In the genomic region with DNA sequence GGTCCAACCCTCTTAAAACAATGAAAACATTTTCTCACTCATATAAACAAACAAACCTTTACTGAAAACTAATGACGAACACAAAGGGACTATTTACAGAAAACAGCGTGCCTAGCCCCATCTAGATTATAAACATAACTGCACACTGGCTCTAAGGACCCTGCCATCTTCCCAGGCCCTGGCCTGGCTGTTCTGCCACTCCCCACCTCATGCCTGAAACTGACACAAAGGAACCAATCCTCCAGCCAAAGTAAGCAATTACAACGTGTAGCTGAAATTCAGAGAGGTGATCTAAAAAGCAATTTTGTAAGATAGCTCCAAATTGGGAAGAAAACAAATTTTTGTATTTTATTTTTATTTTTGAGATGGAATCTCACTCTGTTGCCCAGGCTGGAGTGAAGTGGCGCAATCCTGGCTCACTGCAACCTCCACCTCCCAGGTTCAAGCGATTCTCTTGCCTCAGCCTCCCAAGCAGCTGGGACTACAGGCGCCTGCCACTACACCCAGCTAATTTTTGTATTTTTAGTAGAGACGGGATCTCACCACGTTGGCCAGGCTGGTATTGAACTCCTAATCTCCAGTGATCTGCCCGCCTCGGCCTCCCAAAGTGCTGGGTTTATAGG, we compare ENCODE assay signal across 13 cellular contexts. TPM values are rescaled to one million over a fixed set of nuclear protein-coding genes. Genes with fewer than 3 reads are reported as not detected.
DNase-seq lines count a peak whose midpoint lies in the region; ATAC-seq, FAIRE-seq and TF ChIP-seq lines count a peak whose summit lies in the region.
"Had no signal": no experiment of that assay in that cellular context is flagged by ENCODE, and none has a peak within 500 bp of the region (broad histone marks: within the 10 kb centered on the region; RNA-seq: fewer than 3 reads in every experiment).

No MANE protein-coding gene starts in this region.

- H3K4me1 ChIP-seq in left ventricle myocardium inferior (peaks cover 99% of the 10 kb centered on the region), astrocyte (ENCODE audit: insufficient read depth, low read length) (peaks cover 61% of the 10 kb centered on the region), upper lobe of left lung (peaks cover 61 to 79% (median 67%) of the 10 kb centered on the region in 4 donors)

- no peaks in the 10 kb centered on the region for H3K27me3 ChIP-seq in left ventricle myocardium inferior (ENCODE audit: low read depth)
- no peaks in the 10 kb centered on the region for H3K27me3 ChIP-seq in astrocyte (ENCODE audit: insufficient read depth, low read length)
- H3K27me3 ChIP-seq in upper lobe of left lung, result no peaks in the 10 kb centered on the region
- H3K27me3 ChIP-seq: foreskin keratinocyte, left lung had no signal

- no peak overlapping the region for H3K4me3 ChIP-seq in left ventricle myocardium inferior
- no peak overlapping the region for H3K4me3 ChIP-seq in astrocyte (ENCODE audit: insufficient read depth, low read depth, low read length)
- no peak overlapping the region for H3K4me3 ChIP-seq in upper lobe of left lung
- H3K4me3 ChIP-seq: left lung had no signal

- ATAC-seq in Right ventricle myocardium inferior (no peak), upper lobe of left lung (ENCODE audit: low FRiP score in 2 of 2) (no peak), GM19328 (IDR thresholded peaks at IDR 0.05; ENCODE audit: unreplicated experiment) (no peak)
- ATAC-seq in naive thymus-derived CD8-positive, alpha-beta T cell, result no peak
- ATAC-seq: foreskin keratinocyte, left lung had no signal

- H3K9me3 ChIP-seq in left ventricle myocardium inferior (replicated peaks) (no peaks in the 10 kb centered on the region), astrocyte (ENCODE audit: insufficient read depth, low read depth, low read length) (no peaks in the 10 kb centered on the region), upper lobe of left lung (no peaks in the 10 kb centered on the region)
- H3K9me3 ChIP-seq: left lung had no signal

- peaks cover 83% of the 10 kb centered on the region for H4K20me1 ChIP-seq in astrocyte (ENCODE audit: insufficient read depth, low read length)

- 71 to 75% methylated on average over 10 of the region's 10 CpGs for WGBS in upper lobe of left lung, 2 donors

- peaks cover 95% of the 10 kb centered on the region for H3K79me2 ChIP-seq in astrocyte (ENCODE audit: insufficient read depth, low read length)

- H3K36me3 Mint-ChIP-seq in astrocyte (ENCODE audit: low read depth, unreplicated experiment), result peaks cover 20% of the 10 kb centered on the region
- peaks cover 0 to 50% (median 0%) of the 10 kb centered on the region in 3 donors for H3K36me3 Mint-ChIP-seq in naive thymus-derived CD8-positive, alpha-beta T cell

- TF ChIP-seq EP300 in upper lobe of left lung (IDR thresholded peaks at IDR 0.05), result no peak

- no peak overlapping the region for H3K4me2 ChIP-seq in astrocyte (ENCODE audit: low read length)

- TF ChIP-seq CTCF in left ventricle myocardium inferior (IDR thresholded peaks at IDR 0.05; ENCODE audit: borderline replicate concordance), result no peak
- TF ChIP-seq CTCF in astrocyte (IDR thresholded peaks at IDR 0.05; ENCODE audit: insufficient read depth, low read depth, low read length), result no peak
- no peak for TF ChIP-seq CTCF in upper lobe of left lung (IDR thresholded peaks at IDR 0.05)

- peaks cover 78% of the 10 kb centered on the region for H3K4me1 Mint-ChIP-seq in astrocyte (ENCODE audit: low read depth, unreplicated experiment)
- H3K4me1 Mint-ChIP-seq in naive thymus-derived CD8-positive, alpha-beta T cell, result peaks cover 58 to 95% (median 93%) of the 10 kb centered on the region in 4 donors

- DNase-seq in left ventricle myocardium inferior (no peak), Right ventricle myocardium inferior (ENCODE audit: missing footprints) (no peak), astrocyte (ENCODE audit: low read depth) (no peak), upper lobe of left lung (no peak), NCI-H2227 treated with DMSO at 0.1 percent for 48 hours (lab: John Stamatoyannopoulos, UW) (no peak)
- DNase-seq in naive thymus-derived CD8-positive, alpha-beta T cell, result peak in 1 of 10 donors; percentile 37
- no peak for DNase-seq in stimulated activated CD4-positive, alpha-beta T cell treated with anti-CD3 and anti-CD28 coated beads, Interleukin-1b, Interleukin-23, amount 100 ng/mL, for 48 hours
- DNase-seq: activated T-cell treated with anti-CD3 and anti-CD28 coated beads, Interleukin-2, amount 50 U/mL, for 48 hours; foreskin keratinocyte; left lung; NCI-H1694 treated with DMSO at 0.1 percent for 48 hours; posterior cingulate gyrus had no signal

- peak overlapping the region; percentile 45 for H3K4me3 Mint-ChIP-seq in astrocyte (ENCODE audit: unreplicated experiment)
- H3K4me3 Mint-ChIP-seq in naive thymus-derived CD8-positive, alpha-beta T cell, result peak overlapping the region in 8 of 10 donors; percentile 7 to 80 (median 39)

- TF ChIP-seq POLR2A in upper lobe of left lung (IDR thresholded peaks at IDR 0.05), result no peak

- H3K9ac ChIP-seq in astrocyte (ENCODE audit: low read length), result no peak overlapping the region

- H3K27ac Mint-ChIP-seq in astrocyte (ENCODE audit: unreplicated experiment), result peak overlapping the region; percentile 87
- peak overlapping the region; percentile 67 to 92 (median 84) for H3K27ac Mint-ChIP-seq in naive thymus-derived CD8-positive, alpha-beta T cell

- intact Hi-C loops in left ventricle myocardium inferior (cut with micrococcal nuclease), result no loop called here
- intact Hi-C loops in Right ventricle myocardium inferior (cut with DNase I), result no loop called here

- H3K27me3 Mint-ChIP-seq in astrocyte (ENCODE audit: low read depth, unreplicated experiment), result no peaks in the 10 kb centered on the region
- H3K27me3 Mint-ChIP-seq in naive thymus-derived CD8-positive, alpha-beta T cell, result no peaks in the 10 kb centered on the region

- POLR2A ChIA-PET in naive thymus-derived CD8-positive, alpha-beta T cell (lab: Charles Lee), result interaction anchor here (1.2 to 26.9 kb wide), 5 partner anchors 19 to 43 kb away, joined by 3 to 808 read pairs (median 9); a partner anchor contains a TSS

- H3K9me3 Mint-ChIP-seq in astrocyte (ENCODE audit: unreplicated experiment), result no peaks in the 10 kb centered on the region
- no peaks in the 10 kb centered on the region for H3K9me3 Mint-ChIP-seq in naive thymus-derived CD8-positive, alpha-beta T cell

- H3K36me3 ChIP-seq in left ventricle myocardium inferior, result no peaks in the 10 kb centered on the region
- no peaks in the 10 kb centered on the region for H3K36me3 ChIP-seq in astrocyte (ENCODE audit: insufficient read depth, low read length)
- no peaks in the 10 kb centered on the region for H3K36me3 ChIP-seq in upper lobe of left lung

- H2AFZ ChIP-seq in astrocyte (ENCODE audit: low read depth, low read length), result no peak overlapping the region

- FAIRE-seq in astrocyte (lab: Jason Lieb, UNC), result no peak

- H3K27ac ChIP-seq in left ventricle myocardium inferior (replicated peaks) (peak overlapping the region; percentile 88), astrocyte (ENCODE audit: low read depth, low read length) (no peak overlapping the region), upper lobe of left lung (peak overlapping the region; percentile 47 to 80 (median 60))
- H3K27ac ChIP-seq: foreskin keratinocyte had no signal

RNA-seq across cellular contexts. Expression of a gene that starts 40.8 kb away (rescaled TPM):
- total RNA-seq in left ventricle myocardium inferior, result 217 TPM
- 267 TPM for total RNA-seq in Right ventricle myocardium inferior
- 458 and 459 TPM in 2 replicates for total RNA-seq in astrocyte
- 100 to 1,000 TPM; 268 to 289 TPM for total RNA-seq in naive thymus-derived CD8-positive, alpha-beta T cell
- 100 to 1,000 TPM; 475 to 592 (median 562) TPM for polyA plus RNA-seq in naive thymus-derived CD8-positive, alpha-beta T cell
- total RNA-seq in upper lobe of left lung, result 100 to 1,000 TPM in 5 of 6 donors, 10 to 100 TPM in 1; 96.4 to 303 (median 144) TPM
